ENCODE assay signal across 8 cellular contexts in genomic region chr9:97013151-97014132, GRCh38. TPM values are rescaled to one million over a fixed set of nuclear protein-coding genes. Genes with fewer than 3 reads are reported as not detected.
DNase-seq lines count a peak whose midpoint lies in the region; ATAC-seq, FAIRE-seq and TF ChIP-seq lines count a peak whose summit lies in the region.
"Not testable (repeated sequence)": the region's sequence is repeated elsewhere in the genome, so short reads cannot be mapped to it uniquely, and the experiment has no call there.

No MANE protein-coding gene starts in this region.

- H3K36me3 ChIP-seq in kidney (ENCODE audit: control insufficient read depth in 1 of 2, insufficient read depth in 2 of 2, low read length in 2 of 2), result not testable (repeated sequence)

- DNase-seq in AG09309 (ENCODE audit: low read depth), result not testable (repeated sequence)
- DNase-seq in NCI-H446 (lab: John Stamatoyannopoulos, UW) (peak; percentile 12 to 69), cerebellum (ENCODE audit: low spot score) (peak; percentile 60), kidney (peak; percentile 86)
- DNase-seq in activated CD4-positive, alpha-beta T cell treated with anti-CD3 and anti-CD28 coated beads for 1 hour, result peak; percentile 60
- peak; percentile 50 to 56 for DNase-seq in stimulated activated CD4-positive, alpha-beta T cell treated with anti-CD3 and anti-CD28 coated beads, Interleukin-15, amount 100 ng/mL, for 1 hour (ENCODE audit: low read depth in 1 of 2, low spot score in 1 of 2)

- H3K4me1 ChIP-seq in kidney (ENCODE audit: control insufficient read depth in 1 of 2, insufficient read depth in 1 of 2, low read depth in 1 of 2, low read length in 2 of 2), result not testable (repeated sequence)

- H3K9me3 ChIP-seq in kidney (ENCODE audit: control insufficient read depth in 1 of 2, low read length in 2 of 2), result not testable (repeated sequence)

- intact Hi-C loops in kidney (cut with DNase I), result not testable (repeated sequence)

- FAIRE-seq in kidney (lab: Jason Lieb, UNC), result not testable (repeated sequence)

- peak; percentile 88 for ATAC-seq in GM19025 (IDR thresholded peaks at IDR 0.05; ENCODE audit: low read depth, unreplicated experiment)
- peak; percentile 86 for ATAC-seq in HG03280 (IDR thresholded peaks at IDR 0.05; ENCODE audit: unreplicated experiment)

- TF ChIP-seq CTCF in AG09309 (IDR thresholded peaks at IDR 0.05; ENCODE audit: control insufficient read depth, insufficient read depth, low read depth, low read length, missing control alignments); kidney (IDR thresholded peaks at IDR 0.05; ENCODE audit: borderline replicate concordance, extremely low read depth, insufficient read depth): not testable (repeated sequence)

- H3K9ac ChIP-seq in kidney (ENCODE audit: low read length in 2 of 2), result not testable (repeated sequence)

- peak overlapping the region; percentile 43 to 80 for H3K27ac ChIP-seq in kidney (ENCODE audit: low read depth in 2 of 2, low read length in 2 of 2)

- H3K4me3 ChIP-seq in AG09309 (ENCODE audit: control insufficient read depth, low read depth, low read length) (peak overlapping the region; percentile 61), kidney (ENCODE audit: low read length in 2 of 2) (peak overlapping the region; percentile 75 to 82)

RNA-seq across cellular contexts. Expression of gene CTSV, which starts 25.5 kb away (rescaled TPM):
- total RNA-seq in cerebellum (1.3 TPM), kidney (0.69 TPM)
- 11.2 TPM for polyA plus RNA-seq in kidney (ENCODE audit: insufficient read depth, low read depth, low replicate concordance)
